20 cellular contexts compared by ENCODE assay signal in genomic region chr11:34509336-34509902, GRCh38. TPM values are rescaled to one million over a fixed set of nuclear protein-coding genes. Genes with fewer than 3 reads are reported as not detected.
"Had no signal": no experiment of that assay in that cellular context is flagged by ENCODE, and none has a peak within 500 bp of the region (broad histone marks: within the 10 kb centered on the region; RNA-seq: fewer than 3 reads in every experiment).

No MANE protein-coding gene starts in this region.

- H3K4me3 ChIP-seq: adrenal gland, colonic mucosa, heart left ventricle, lung, spleen, transverse colon had no signal

- H3K36me3 ChIP-seq: adrenal gland, colonic mucosa, heart left ventricle, spleen, transverse colon had no signal

- ATAC-seq: heart left ventricle; left colon; naive thymus-derived CD8-positive, alpha-beta T cell; sciatic nerve; stimulated activated naive B cell treated with anti-CD40 and anti-IgM and Interleukin-4, amounts not matched to agents 10 μg/mL and 1 μg/mL and 100 μg/mL, for 72 hours had no signal

- H3K27me3 ChIP-seq: adrenal gland, colonic mucosa, heart left ventricle, spleen, transverse colon had no signal

- DNase-seq: activated CD4-positive, CD25-positive, alpha-beta regulatory T cell; activated naive CD4-positive, alpha-beta T cell treated with anti-CD3 and anti-CD28 coated beads, Interleukin-2, amount 50 U/mL, for 16 hours; adrenal gland; colonic mucosa; effector CD4-positive, alpha-beta T cell; foreskin melanocyte; heart left ventricle; left colon; naive thymus-derived CD8-positive, alpha-beta T cell; spleen; stimulated activated CD4-positive, alpha-beta T cell treated with anti-CD3 and anti-CD28 coated beads, Interleukin-1b, Interleukin-23, amount 100 ng/mL, for 48 hours; stimulated activated naive B cell treated with anti-CD40 and anti-IgM and Interleukin-4, amounts not matched to agents 10 μg/mL and 1 μg/mL and 100 μg/mL, for 72 hours; T-helper 9 cell; transverse colon had no signal

- H3K4me1 ChIP-seq: adrenal gland, colonic mucosa, transverse colon had no signal

- H3K27ac ChIP-seq: adrenal gland, colonic mucosa, heart left ventricle, spleen, transverse colon had no signal

- H3K9me3 ChIP-seq: adrenal gland, colonic mucosa, heart left ventricle, spleen, transverse colon had no signal

RNA-seq across cellular contexts. Expression of gene ELF5, which starts 4.2 kb away (rescaled TPM):
- total RNA-seq: activated T-helper 2 cell treated with anti-CD3 and anti-CD28 coated beads, Interferon-gamma antibody, Interleukin-2, Interleukin-4, amounts not matched to agents 10 μg/mL and 5 μg/mL and 100 μg/mL, durations not matched to agents 14 hours and 24 hours and 36 hours; adrenal gland; cardiac septum; colonic mucosa; heart left ventricle; left colon; naive thymus-derived CD8-positive, alpha-beta T cell; pulmonary artery endothelial cell; sciatic nerve; subcutaneous adipose tissue; transverse colon had no signal
- polyA plus RNA-seq: heart left ventricle; naive thymus-derived CD8-positive, alpha-beta T cell had no signal
